26 cellular contexts compared by ENCODE assay signal in the genomic region with DNA sequence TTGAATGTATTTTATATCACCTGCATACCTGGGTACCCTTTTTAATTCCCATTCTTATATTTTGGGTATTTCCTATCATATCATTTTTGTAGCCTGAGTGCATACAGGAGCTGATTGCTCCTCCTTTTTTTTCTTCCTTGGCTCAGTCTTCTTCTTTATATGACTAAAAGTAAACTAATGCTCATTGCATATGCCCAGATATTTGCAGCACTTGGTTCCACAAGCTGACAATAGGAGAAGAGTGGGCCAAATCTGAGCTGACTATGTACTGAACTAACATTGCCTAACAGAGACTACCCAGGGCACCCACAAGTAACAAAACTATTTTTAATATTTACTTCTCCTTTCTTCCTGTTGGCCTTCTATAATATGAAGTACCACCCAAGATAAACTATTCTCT.
"Had no signal": no experiment of that assay in that cellular context is flagged by ENCODE, and none has a peak within 500 bp of the region (broad histone marks: within the 10 kb centered on the region; RNA-seq: fewer than 3 reads in every experiment).

No MANE protein-coding gene starts in this region.

- FAIRE-seq: astrocyte, RCC 7860 had no signal

- DNase-seq: activated CD4-positive, alpha-beta T cell treated with anti-CD3 and anti-CD28 coated beads for 48 hours; activated CD4-positive, alpha-beta T cell treated with anti-CD3 and anti-CD28 coated beads, Interleukin-2, amount 50 U/mL, for 4 hours; activated CD4-positive, CD25-positive, alpha-beta regulatory T cell treated with anti-CD3 and anti-CD28 coated beads, Interleukin-2, amount 50 U/mL, for 72 hours; activated CD8-positive, alpha-beta memory T cell treated with anti-CD3 and anti-CD28 coated beads, Interleukin-2, amount 50 U/mL, for 48 hours; activated CD8-positive, alpha-beta T cell treated with anti-CD3 and anti-CD28 coated beads, Interleukin-2, amount 10 ng/mL, durations not matched to agents 7 days and 5 days; activated effector memory CD4-positive, alpha-beta T cell treated with anti-CD3 and anti-CD28 coated beads, Interleukin-2, amount 50 U/mL, for 16 hours; activated naive CD4-positive, alpha-beta T cell treated with Interleukin-2 at 50 U/mL for 16 hours; activated naive CD8-positive, alpha-beta T cell treated with anti-CD3 and anti-CD28 coated beads, Interleukin-2, amount 50 U/mL, for 24 hours; activated T-cell treated with anti-CD3 and anti-CD28 coated beads, Interleukin-2, amount 50 U/mL, for 24 hours; amygdala; cerebellar nuclear complex; Kasumi-1; KBM-7; NCI-H1048; NCI-H1930; NCI-H2107; NCI-H2171 treated with DMSO at 0.1 percent for 48 hours; NCI-H226; NCI-H526; NCI-H774; SHP77; T-helper 17 cell had no signal

- ATAC-seq: activated CD8-positive, alpha-beta T cell treated with anti-CD3 and anti-CD28 coated beads, Interleukin-2, amount 10 ng/mL, durations not matched to agents 7 days and 5 days; activated naive CD4-positive, alpha-beta T cell treated with anti-CD3 and anti-CD28 coated beads, Interleukin-2, amount 50 U/mL, for 72 hours; activated naive CD8-positive, alpha-beta T cell treated with anti-CD3 and anti-CD28 coated beads, Interleukin-2, amount 50 U/mL, for 24 hours; T-helper 17 cell; WTC11 had no signal
